In the genomic region with DNA sequence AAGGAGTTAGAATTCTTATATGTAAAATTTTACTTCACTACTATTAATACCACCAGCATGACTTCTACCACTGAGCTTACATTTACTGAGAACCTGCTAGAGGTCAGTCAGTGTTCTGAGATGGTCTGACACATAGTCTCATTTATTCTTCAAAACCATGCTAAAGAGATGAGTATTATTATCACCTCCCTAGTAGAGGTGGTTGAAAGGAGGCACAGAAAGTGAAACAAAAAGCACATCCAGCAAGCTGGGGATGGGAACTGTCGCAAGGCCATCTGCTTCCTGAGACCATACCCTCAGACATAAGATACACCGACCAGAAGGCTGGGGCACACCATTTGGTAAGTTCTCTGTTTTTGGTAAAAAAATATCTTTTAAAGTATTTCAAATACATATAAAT, we compare ENCODE assay signal across 14 cellular contexts.
DNase-seq lines count a peak whose midpoint lies in the region; ATAC-seq, FAIRE-seq and TF ChIP-seq lines count a peak whose summit lies in the region.
"Had no signal": no experiment of that assay in that cellular context is flagged by ENCODE, and none has a peak within 500 bp of the region (broad histone marks: within the 10 kb centered on the region; RNA-seq: fewer than 3 reads in every experiment).

No MANE protein-coding gene starts in this region.

- peaks cover 2% of the 10 kb centered on the region for H3K4me1 Mint-ChIP-seq in activated CD8-positive, alpha-beta T cell treated with anti-CD3 and anti-CD28 coated beads for 36 hours (ENCODE audit: low read depth)

- H3K36me3 Mint-ChIP-seq in activated CD8-positive, alpha-beta T cell treated with anti-CD3 and anti-CD28 coated beads for 36 hours (ENCODE audit: low read depth), result peaks cover 38% of the 10 kb centered on the region

- no peaks in the 10 kb centered on the region for H3K27me3 Mint-ChIP-seq in activated CD8-positive, alpha-beta T cell treated with anti-CD3 and anti-CD28 coated beads for 36 hours

- DNase-seq in GM13977 (ENCODE audit: low spot score), result peak; percentile 20
- peak; percentile 36 for DNase-seq in GM19239 (ENCODE audit: insufficient read length, low spot score)
- DNase-seq in activated CD8-positive, alpha-beta T cell treated with anti-CD3 and anti-CD28 coated beads for 36 hours, result peak; percentile 16
- DNase-seq in NCI-H82 (lab: John Stamatoyannopoulos, UW), result no peak
- DNase-seq in uterus, result no peak
- DNase-seq in erythroblast (lab: John Stamatoyannopoulos, UW), result no peak
- DNase-seq in NCI-H1048 (lab: John Stamatoyannopoulos, UW), result no peak
- DNase-seq: adrenal gland; NCI-H1436 treated with DMSO at 0.1 percent for 48 hours; stimulated activated CD4-positive, alpha-beta T cell treated with anti-CD3 and anti-CD28 coated beads, Interleukin-4, amount 100 ng/mL, for 24 hours had no signal

- TF ChIP-seq POLR2A in uterus (IDR thresholded peaks at IDR 0.05) (no peak), erythroblast (IDR thresholded peaks at IDR 0.05; ENCODE audit: low read length) (no peak)

- FAIRE-seq in GM19239 (lab: Jason Lieb, UNC), result peak; percentile 91
- FAIRE-seq: colon, G401.6 had no signal

- H3K27me3 ChIP-seq in uterus, result no peaks in the 10 kb centered on the region
- H3K27me3 ChIP-seq: adrenal gland had no signal

- no peaks in the 10 kb centered on the region for H3K4me1 ChIP-seq in uterus
- H3K4me1 ChIP-seq: adrenal gland had no signal

- H3K9me3 ChIP-seq in uterus, result no peaks in the 10 kb centered on the region
- H3K9me3 ChIP-seq: adrenal gland had no signal

- POLR2A ChIA-PET in activated CD8-positive, alpha-beta T cell treated with anti-CD3 and anti-CD28 coated beads for 36 hours (lab: Charles Lee), result no interaction called here

- intact Hi-C loops in activated CD8-positive, alpha-beta T cell treated with anti-CD3 and anti-CD28 coated beads for 36 hours (cut with micrococcal nuclease), result no loop called here
- intact Hi-C loops in uterus (cut with DNase I; ENCODE audit: low total_unique reads), result no loop called here

- peak; percentile 67 for ATAC-seq in HG03108 (IDR thresholded peaks at IDR 0.05; ENCODE audit: unreplicated experiment)
- ATAC-seq in activated CD8-positive, alpha-beta T cell treated with anti-CD3 and anti-CD28 coated beads for 36 hours, result peak; percentile 89

- in situ Hi-C loops in GM13977 (cut with MboI; ENCODE audit: low pct_unique_long_range_greater_than_20kb, low sequenced_read_pairs, unreplicated experiment), result no loop called here

- H3K36me3 ChIP-seq in uterus, result no peaks in the 10 kb centered on the region
- H3K36me3 ChIP-seq: adrenal gland had no signal

- no peak overlapping the region for H3K27ac Mint-ChIP-seq in activated CD8-positive, alpha-beta T cell treated with anti-CD3 and anti-CD28 coated beads for 36 hours
- H3K27ac Mint-ChIP-seq: CD14-positive monocyte had no signal

- H3K9me3 Mint-ChIP-seq in activated CD8-positive, alpha-beta T cell treated with anti-CD3 and anti-CD28 coated beads for 36 hours, result no peaks in the 10 kb centered on the region
- H3K9me3 Mint-ChIP-seq: CD14-positive monocyte had no signal

- H3K4me3 Mint-ChIP-seq in activated CD8-positive, alpha-beta T cell treated with anti-CD3 and anti-CD28 coated beads for 36 hours, result no peak overlapping the region
- H3K4me3 Mint-ChIP-seq: CD14-positive monocyte had no signal

- CTCF ChIA-PET in activated CD8-positive, alpha-beta T cell treated with anti-CD3 and anti-CD28 coated beads for 36 hours (lab: Charles Lee), result interaction anchor here (1.5 kb wide), 1 partner anchor 56 kb away, joined by 4 read pairs; no protein-coding TSS in a partner anchor

- TF ChIP-seq CTCF in GM13977 (IDR thresholded peaks at IDR 0.05; ENCODE audit: extremely low read depth, insufficient read depth, missing control alignments) (no peak), uterus (IDR thresholded peaks at IDR 0.05) (no peak)
- no peak for TF ChIP-seq CTCF in activated CD8-positive, alpha-beta T cell treated with anti-CD3 and anti-CD28 coated beads for 36 hours (IDR thresholded peaks at IDR 0.05)

- no peak overlapping the region for H3K27ac ChIP-seq in uterus
- H3K27ac ChIP-seq: adrenal gland had no signal

- H3K4me3 ChIP-seq in uterus, result no peak overlapping the region
- H3K4me3 ChIP-seq: adrenal gland had no signal

Comparison
In these comparisons a context has a peak if more than half of its experiments do, and no peak if none do; other contexts are left out.
1. DNase-seq: peak in GM13977 (single experiment), GM19239 (single experiment) and activated CD8-positive, alpha-beta T cell treated with anti-CD3 and anti-CD28 coated beads for 36 hours (single experiment); none in NCI-H82 (single experiment), uterus (0 of 2), erythroblast (0 of 2) and NCI-H1048 (single experiment).